ENCODE assay signal across 1 cellular context in the genomic region with DNA sequence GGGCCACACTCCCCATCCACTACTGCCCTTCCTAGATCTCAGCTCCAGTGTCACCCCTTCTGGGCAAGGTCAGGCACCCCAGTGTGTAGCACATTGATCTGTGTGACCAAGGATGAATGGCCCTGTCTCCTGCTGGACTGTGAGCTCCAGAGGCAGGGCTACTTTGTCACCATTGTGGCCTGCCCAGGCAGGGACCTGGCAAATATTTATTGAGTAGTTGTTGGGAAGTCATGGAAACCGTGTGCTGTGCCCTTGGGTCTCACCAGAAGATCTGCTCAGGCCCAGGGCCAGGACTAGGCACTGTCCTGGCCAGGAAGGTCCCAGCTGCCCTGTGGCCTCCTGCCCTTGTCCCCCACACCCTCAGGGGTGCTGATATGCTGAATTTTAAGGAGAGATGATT.
TF ChIP-seq lines count a peak whose summit lies in the region.

No MANE protein-coding gene starts in this region.

TF ChIP-seq in HepG2, 621 proteins besides CTCF, POLR2A, EP300 and RAD21 (continues in another document):
- TF ChIP-seq, protein P1, sequence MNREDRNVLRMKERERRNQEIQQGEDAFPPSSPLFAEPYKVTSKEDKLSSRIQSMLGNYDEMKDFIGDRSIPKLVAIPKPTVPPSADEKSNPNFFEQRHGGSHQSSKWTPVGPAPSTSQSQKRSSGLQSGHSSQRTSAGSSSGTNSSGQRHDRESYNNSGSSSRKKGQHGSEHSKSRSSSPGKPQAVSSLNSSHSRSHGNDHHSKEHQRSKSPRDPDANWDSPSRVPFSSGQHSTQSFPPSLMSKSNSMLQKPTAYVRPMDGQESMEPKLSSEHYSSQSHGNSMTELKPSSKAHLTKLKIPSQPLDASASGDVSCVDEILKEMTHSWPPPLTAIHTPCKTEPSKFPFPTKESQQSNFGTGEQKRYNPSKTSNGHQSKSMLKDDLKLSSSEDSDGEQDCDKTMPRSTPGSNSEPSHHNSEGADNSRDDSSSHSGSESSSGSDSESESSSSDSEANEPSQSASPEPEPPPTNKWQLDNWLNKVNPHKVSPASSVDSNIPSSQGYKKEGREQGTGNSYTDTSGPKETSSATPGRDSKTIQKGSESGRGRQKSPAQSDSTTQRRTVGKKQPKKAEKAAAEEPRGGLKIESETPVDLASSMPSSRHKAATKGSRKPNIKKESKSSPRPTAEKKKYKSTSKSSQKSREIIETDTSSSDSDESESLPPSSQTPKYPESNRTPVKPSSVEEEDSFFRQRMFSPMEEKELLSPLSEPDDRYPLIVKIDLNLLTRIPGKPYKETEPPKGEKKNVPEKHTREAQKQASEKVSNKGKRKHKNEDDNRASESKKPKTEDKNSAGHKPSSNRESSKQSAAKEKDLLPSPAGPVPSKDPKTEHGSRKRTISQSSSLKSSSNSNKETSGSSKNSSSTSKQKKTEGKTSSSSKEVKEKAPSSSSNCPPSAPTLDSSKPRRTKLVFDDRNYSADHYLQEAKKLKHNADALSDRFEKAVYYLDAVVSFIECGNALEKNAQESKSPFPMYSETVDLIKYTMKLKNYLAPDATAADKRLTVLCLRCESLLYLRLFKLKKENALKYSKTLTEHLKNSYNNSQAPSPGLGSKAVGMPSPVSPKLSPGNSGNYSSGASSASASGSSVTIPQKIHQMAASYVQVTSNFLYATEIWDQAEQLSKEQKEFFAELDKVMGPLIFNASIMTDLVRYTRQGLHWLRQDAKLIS (CRISPR knock-in tag; IDR thresholded peaks at IDR 0.05): no peak
- TF ChIP-seq MIXL1 (CRISPR knock-in tag; IDR thresholded peaks at IDR 0.05) (no peak), ZBTB42 (CRISPR knock-in tag; IDR thresholded peaks at IDR 0.05) (no peak), ZNF879 (CRISPR knock-in tag; IDR thresholded peaks at IDR 0.05) (no peak), PITX1 (CRISPR knock-in tag; IDR thresholded peaks at IDR 0.05) (no peak; the same call in 1 of the 2 replicates), HMG20B (CRISPR knock-in tag; conservative IDR thresholded peaks at IDR 0.05) (no peak), SMC3 (IDR thresholded peaks at IDR 0.05; ENCODE audit: low read length) (peak; percentile 13; the same call in 1 of the 2 replicates), ZNF781 (CRISPR knock-in tag; IDR thresholded peaks at IDR 0.05; ENCODE audit: borderline replicate concordance, not compliant biosample characterization) (no peak), ZFP37 (CRISPR knock-in tag; IDR thresholded peaks at IDR 0.05; ENCODE audit: borderline replicate concordance) (no peak), EZH2 (conservative IDR thresholded peaks at IDR 0.05; ENCODE audit: low read depth, low read length) (no peak), AGO1 (IDR thresholded peaks at IDR 0.05; ENCODE audit: low read depth, low read length, poor library complexity, severe bottlenecking) (no peak), TBL1XR1 (IDR thresholded peaks at IDR 0.05; ENCODE audit: borderline replicate concordance, low read length, partially characterized antibody) (peak; percentile 54), MED8 (CRISPR knock-in tag; IDR thresholded peaks at IDR 0.05; ENCODE audit: insufficient replicate concordance) (no peak), ZNF34 (CRISPR knock-in tag; IDR thresholded peaks at IDR 0.05; ENCODE audit: borderline replicate concordance) (no peak), NCOR1 (IDR thresholded peaks at IDR 0.05; ENCODE audit: borderline replicate concordance, low read length) (peak; percentile 24; the same call in 1 of the 2 replicates), NFE2 (CRISPR knock-in tag; IDR thresholded peaks at IDR 0.05) (no peak), ZNF878 (CRISPR knock-in tag; IDR thresholded peaks at IDR 0.05) (no peak), ZNF17 (CRISPR knock-in tag; IDR thresholded peaks at IDR 0.05) (no peak), ZNF761 (CRISPR knock-in tag; conservative IDR thresholded peaks at IDR 0.05) (no peak), HDAC1 (CRISPR knock-in tag; IDR thresholded peaks at IDR 0.05) (peak; percentile 76), ZBTB20 (CRISPR knock-in tag; IDR thresholded peaks at IDR 0.05; ENCODE audit: borderline replicate concordance, low read depth) (no peak), MIER2 (CRISPR knock-in tag; IDR thresholded peaks at IDR 0.05) (no peak; the same call in 1 of the 2 replicates), ATF7 (IDR thresholded peaks at IDR 0.05) (no peak), ATF7 (CRISPR knock-in tag; IDR thresholded peaks at IDR 0.05) (no peak), RORA (CRISPR knock-in tag; IDR thresholded peaks at IDR 0.05) (no peak), PCBP2 (optimal IDR thresholded peaks at IDR 0.05; ENCODE audit: low read depth, low read length, poor library complexity, severe bottlenecking) (no peak), GPN1 (CRISPR knock-in tag; IDR thresholded peaks at IDR 0.05; ENCODE audit: borderline replicate concordance) (no peak), SALL2 (CRISPR knock-in tag; IDR thresholded peaks at IDR 0.05) (no peak), ONECUT2 (CRISPR knock-in tag; IDR thresholded peaks at IDR 0.05) (peak; percentile 70; the same call in 1 of the 2 replicates), SMARCC2 (IDR thresholded peaks at IDR 0.05) (no peak), FOXA1 (IDR thresholded peaks at IDR 0.05) (no peak), FOXA1 (CRISPR knock-in tag; IDR thresholded peaks at IDR 0.05) (peak; percentile 33; the same call in 1 of the 2 replicates), ZNF431 (CRISPR knock-in tag; IDR thresholded peaks at IDR 0.05; ENCODE audit: borderline replicate concordance, low read depth) (no peak), PAWR (CRISPR knock-in tag; IDR thresholded peaks at IDR 0.05; ENCODE audit: borderline replicate concordance) (no peak), JARID2 (CRISPR knock-in tag; IDR thresholded peaks at IDR 0.05; ENCODE audit: insufficient replicate concordance) (no peak), SALL1 (CRISPR knock-in tag; IDR thresholded peaks at IDR 0.05) (peak; percentile 88), SIN3B (IDR thresholded peaks at IDR 0.05; ENCODE audit: low read length) (no peak), ZNF263 (CRISPR knock-in tag; IDR thresholded peaks at IDR 0.05) (no peak), MXD4 (CRISPR knock-in tag; IDR thresholded peaks at IDR 0.05) (no peak), ZBTB1 (CRISPR knock-in tag; IDR thresholded peaks at IDR 0.05; ENCODE audit: borderline replicate concordance) (no peak), FOXA3 (CRISPR knock-in tag; IDR thresholded peaks at IDR 0.05) (peak; percentile 56; the same call in 1 of the 2 replicates), TAF15 (IDR thresholded peaks at IDR 0.05; ENCODE audit: low read depth, low read length, poor library complexity, severe bottlenecking) (no peak), NKX3-1 (CRISPR knock-in tag; IDR thresholded peaks at IDR 0.05) (no peak), BCL6 (CRISPR knock-in tag; IDR thresholded peaks at IDR 0.05) (peak; percentile 83), ZSCAN31 (CRISPR knock-in tag; IDR thresholded peaks at IDR 0.05; ENCODE audit: low read depth) (no peak; the same call in 1 of the 2 replicates), KAT2B (IDR thresholded peaks at IDR 0.05; ENCODE audit: borderline replicate concordance, low read depth, low read length) (peak; percentile 53; the same call in 1 of the 2 replicates), ZNF550 (CRISPR knock-in tag; IDR thresholded peaks at IDR 0.05; ENCODE audit: borderline replicate concordance) (no peak), ZNF577 (CRISPR knock-in tag; IDR thresholded peaks at IDR 0.05; ENCODE audit: borderline replicate concordance, low read depth) (no peak), EHMT2 (IDR thresholded peaks at IDR 0.05; ENCODE audit: borderline replicate concordance, low read depth, low read length) (no peak), TRIM24 (CRISPR knock-in tag; IDR thresholded peaks at IDR 0.05) (no peak)
- TF ChIP-seq, protein P2, sequence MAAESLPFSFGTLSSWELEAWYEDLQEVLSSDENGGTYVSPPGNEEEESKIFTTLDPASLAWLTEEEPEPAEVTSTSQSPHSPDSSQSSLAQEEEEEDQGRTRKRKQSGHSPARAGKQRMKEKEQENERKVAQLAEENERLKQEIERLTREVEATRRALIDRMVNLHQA (CRISPR knock-in tag; IDR thresholded peaks at IDR 0.05): no peak
- TF ChIP-seq, protein P3, sequence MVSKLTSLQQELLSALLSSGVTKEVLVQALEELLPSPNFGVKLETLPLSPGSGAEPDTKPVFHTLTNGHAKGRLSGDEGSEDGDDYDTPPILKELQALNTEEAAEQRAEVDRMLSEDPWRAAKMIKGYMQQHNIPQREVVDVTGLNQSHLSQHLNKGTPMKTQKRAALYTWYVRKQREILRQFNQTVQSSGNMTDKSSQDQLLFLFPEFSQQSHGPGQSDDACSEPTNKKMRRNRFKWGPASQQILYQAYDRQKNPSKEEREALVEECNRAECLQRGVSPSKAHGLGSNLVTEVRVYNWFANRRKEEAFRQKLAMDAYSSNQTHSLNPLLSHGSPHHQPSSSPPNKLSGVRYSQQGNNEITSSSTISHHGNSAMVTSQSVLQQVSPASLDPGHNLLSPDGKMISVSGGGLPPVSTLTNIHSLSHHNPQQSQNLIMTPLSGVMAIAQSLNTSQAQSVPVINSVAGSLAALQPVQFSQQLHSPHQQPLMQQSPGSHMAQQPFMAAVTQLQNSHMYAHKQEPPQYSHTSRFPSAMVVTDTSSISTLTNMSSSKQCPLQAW (CRISPR knock-in tag; IDR thresholded peaks at IDR 0.05): no peak
- TF ChIP-seq, protein P4, sequence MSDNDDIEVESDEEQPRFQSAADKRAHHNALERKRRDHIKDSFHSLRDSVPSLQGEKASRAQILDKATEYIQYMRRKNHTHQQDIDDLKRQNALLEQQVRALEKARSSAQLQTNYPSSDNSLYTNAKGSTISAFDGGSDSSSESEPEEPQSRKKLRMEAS (IDR thresholded peaks at IDR 0.05): no peak; the same call in 1 of the 2 replicates
- TF ChIP-seq, protein P5, sequence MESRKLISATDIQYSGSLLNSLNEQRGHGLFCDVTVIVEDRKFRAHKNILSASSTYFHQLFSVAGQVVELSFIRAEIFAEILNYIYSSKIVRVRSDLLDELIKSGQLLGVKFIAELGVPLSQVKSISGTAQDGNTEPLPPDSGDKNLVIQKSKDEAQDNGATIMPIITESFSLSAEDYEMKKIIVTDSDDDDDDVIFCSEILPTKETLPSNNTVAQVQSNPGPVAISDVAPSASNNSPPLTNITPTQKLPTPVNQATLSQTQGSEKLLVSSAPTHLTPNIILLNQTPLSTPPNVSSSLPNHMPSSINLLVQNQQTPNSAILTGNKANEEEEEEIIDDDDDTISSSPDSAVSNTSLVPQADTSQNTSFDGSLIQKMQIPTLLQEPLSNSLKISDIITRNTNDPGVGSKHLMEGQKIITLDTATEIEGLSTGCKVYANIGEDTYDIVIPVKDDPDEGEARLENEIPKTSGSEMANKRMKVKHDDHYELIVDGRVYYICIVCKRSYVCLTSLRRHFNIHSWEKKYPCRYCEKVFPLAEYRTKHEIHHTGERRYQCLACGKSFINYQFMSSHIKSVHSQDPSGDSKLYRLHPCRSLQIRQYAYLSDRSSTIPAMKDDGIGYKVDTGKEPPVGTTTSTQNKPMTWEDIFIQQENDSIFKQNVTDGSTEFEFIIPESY (CRISPR knock-in tag; IDR thresholded peaks at IDR 0.05): no peak
- TF ChIP-seq, protein P6, sequence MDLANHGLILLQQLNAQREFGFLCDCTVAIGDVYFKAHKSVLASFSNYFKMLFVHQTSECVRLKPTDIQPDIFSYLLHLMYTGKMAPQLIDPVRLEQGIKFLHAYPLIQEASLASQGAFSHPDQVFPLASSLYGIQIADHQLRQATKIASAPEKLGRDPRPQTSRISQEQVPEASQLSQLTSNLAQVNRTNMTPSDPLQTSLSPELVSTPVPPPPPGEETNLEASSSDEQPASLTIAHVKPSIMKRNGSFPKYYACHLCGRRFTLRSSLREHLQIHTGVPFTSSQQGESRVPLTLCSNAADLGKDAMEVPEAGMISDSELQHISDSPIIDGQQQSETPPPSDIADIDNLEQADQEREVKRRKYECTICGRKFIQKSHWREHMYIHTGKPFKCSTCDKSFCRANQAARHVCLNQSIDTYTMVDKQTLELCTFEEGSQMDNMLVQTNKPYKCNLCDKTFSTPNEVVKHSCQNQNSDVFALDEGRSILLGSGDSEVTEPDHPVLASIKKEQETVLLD (CRISPR knock-in tag; IDR thresholded peaks at IDR 0.05; ENCODE audit: low read depth): no peak
- TF ChIP-seq, protein P7, sequence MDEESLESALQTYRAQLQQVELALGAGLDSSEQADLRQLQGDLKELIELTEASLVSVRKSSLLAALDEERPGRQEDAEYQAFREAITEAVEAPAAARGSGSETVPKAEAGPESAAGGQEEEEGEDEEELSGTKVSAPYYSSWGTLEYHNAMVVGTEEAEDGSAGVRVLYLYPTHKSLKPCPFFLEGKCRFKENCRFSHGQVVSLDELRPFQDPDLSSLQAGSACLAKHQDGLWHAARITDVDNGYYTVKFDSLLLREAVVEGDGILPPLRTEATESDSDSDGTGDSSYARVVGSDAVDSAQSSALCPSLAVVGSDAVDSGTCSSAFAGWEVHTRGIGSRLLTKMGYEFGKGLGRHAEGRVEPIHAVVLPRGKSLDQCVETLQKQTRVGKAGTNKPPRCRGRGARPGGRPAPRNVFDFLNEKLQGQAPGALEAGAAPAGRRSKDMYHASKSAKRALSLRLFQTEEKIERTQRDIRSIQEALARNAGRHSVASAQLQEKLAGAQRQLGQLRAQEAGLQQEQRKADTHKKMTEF (CRISPR knock-in tag; IDR thresholded peaks at IDR 0.05): peak; percentile 50; the same call in 1 of the 2 replicates
- TF ChIP-seq, protein P8, sequence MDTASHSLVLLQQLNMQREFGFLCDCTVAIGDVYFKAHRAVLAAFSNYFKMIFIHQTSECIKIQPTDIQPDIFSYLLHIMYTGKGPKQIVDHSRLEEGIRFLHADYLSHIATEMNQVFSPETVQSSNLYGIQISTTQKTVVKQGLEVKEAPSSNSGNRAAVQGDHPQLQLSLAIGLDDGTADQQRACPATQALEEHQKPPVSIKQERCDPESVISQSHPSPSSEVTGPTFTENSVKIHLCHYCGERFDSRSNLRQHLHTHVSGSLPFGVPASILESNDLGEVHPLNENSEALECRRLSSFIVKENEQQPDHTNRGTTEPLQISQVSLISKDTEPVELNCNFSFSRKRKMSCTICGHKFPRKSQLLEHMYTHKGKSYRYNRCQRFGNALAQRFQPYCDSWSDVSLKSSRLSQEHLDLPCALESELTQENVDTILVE (CRISPR knock-in tag; IDR thresholded peaks at IDR 0.05): no peak
- TF ChIP-seq, protein P9, sequence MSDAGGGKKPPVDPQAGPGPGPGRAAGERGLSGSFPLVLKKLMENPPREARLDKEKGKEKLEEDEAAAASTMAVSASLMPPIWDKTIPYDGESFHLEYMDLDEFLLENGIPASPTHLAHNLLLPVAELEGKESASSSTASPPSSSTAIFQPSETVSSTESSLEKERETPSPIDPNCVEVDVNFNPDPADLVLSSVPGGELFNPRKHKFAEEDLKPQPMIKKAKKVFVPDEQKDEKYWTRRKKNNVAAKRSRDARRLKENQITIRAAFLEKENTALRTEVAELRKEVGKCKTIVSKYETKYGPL (CRISPR knock-in tag; IDR thresholded peaks at IDR 0.05): no peak
